ENCODE assay signal across 8 cellular contexts in genomic region chr1:173122344-173122880, GRCh38.
DNase-seq lines count a peak whose midpoint lies in the region; ATAC-seq and TF ChIP-seq lines count a peak whose summit lies in the region.

No MANE protein-coding gene starts in this region.

- peaks cover 18% of the 10 kb centered on the region for H3K4me1 ChIP-seq in SJSA1 (replicated peaks)

- H3K27me3 ChIP-seq in SJSA1 (replicated peaks), result no peaks in the 10 kb centered on the region

- ATAC-seq in GM18498 (IDR thresholded peaks at IDR 0.05; ENCODE audit: unreplicated experiment), result no peak

- H3K4me3 ChIP-seq in SJSA1 (no peak overlapping the region), fibroblast of villous mesenchyme (ENCODE audit: low read depth, low read length) (peak overlapping the region; percentile 24)

- TF ChIP-seq CTCF in fibroblast of villous mesenchyme (IDR thresholded peaks at IDR 0.05; ENCODE audit: insufficient read depth, low read depth, low read length), result no peak

- no peaks in the 10 kb centered on the region for H3K9me3 ChIP-seq in SJSA1 (replicated peaks)

- H3K27ac ChIP-seq in SJSA1 (peak overlapping the region; percentile 68), caudate nucleus (ENCODE audit: low read depth, low read length) (no peak overlapping the region)

- DNase-seq in DMS53 (lab: John Stamatoyannopoulos, UW) (peak; percentile 54), SJSA1 (ENCODE audit: low read depth in 1 of 2, low spot score in 2 of 2) (no peak), fibroblast of villous mesenchyme (ENCODE audit: low read depth) (peak; percentile 61), pons (ENCODE audit: low spot score) (peak; percentile 21), caudate nucleus (lab: John Stamatoyannopoulos, UW) (no peak), NK-92 (lab: John Stamatoyannopoulos, UW; ENCODE audit: unreplicated experiment) (no peak), NCI-H1048 (lab: John Stamatoyannopoulos, UW) (no peak)

- no peaks in the 10 kb centered on the region for H3K36me3 ChIP-seq in SJSA1

Comparison
In these comparisons a context has a peak if more than half of its experiments do, and no peak if none do; other contexts are left out.
1. DNase-seq: peak in DMS53 (single experiment), fibroblast of villous mesenchyme (single experiment) and pons (single experiment); none in SJSA1 (0 of 2), caudate nucleus (0 of 61), NK-92 (single experiment) and NCI-H1048 (single experiment).